In genomic region chrX:46545111-46546005, GRCh38 we compare ENCODE assay signal across 1 cellular context.
TF ChIP-seq lines count a peak whose summit lies in the region.

Gene ZNF674 (minus strand): TSS chrX:46545421. CDS start chrX:46542087, 3,334 bp downstream.

TF ChIP-seq in K562, 482 proteins besides CTCF, POLR2A, EP300 and RAD21 (continued from another document and continues in another):
- peak; percentile 88 for TF ChIP-seq ATF7 (IDR thresholded peaks at IDR 0.05)
- no peak for TF ChIP-seq NCOA6 (IDR thresholded peaks at IDR 0.05)
- TF ChIP-seq TCF7 (IDR thresholded peaks at IDR 0.05; ENCODE audit: borderline replicate concordance): no peak
- no peak for TF ChIP-seq HDAC3 (IDR thresholded peaks at IDR 0.05; ENCODE audit: borderline replicate concordance, partially characterized antibody)
- TF ChIP-seq PRMT5 (CRISPR knock-in tag; IDR thresholded peaks at IDR 0.05): no peak
- peak; percentile 21; the same call in 1 of the 2 replicates for TF ChIP-seq MYC (IDR thresholded peaks at IDR 0.05; ENCODE audit: low read depth, low read length)
- TF ChIP-seq MYC (CRISPR knock-in tag; IDR thresholded peaks at IDR 0.05; ENCODE audit: borderline replicate concordance, low read depth): peak; percentile 49; the same call in 1 of the 2 replicates
- TF ChIP-seq KAT8 (IDR thresholded peaks at IDR 0.05; ENCODE audit: low read depth): no peak
- TF ChIP-seq, protein P1, sequence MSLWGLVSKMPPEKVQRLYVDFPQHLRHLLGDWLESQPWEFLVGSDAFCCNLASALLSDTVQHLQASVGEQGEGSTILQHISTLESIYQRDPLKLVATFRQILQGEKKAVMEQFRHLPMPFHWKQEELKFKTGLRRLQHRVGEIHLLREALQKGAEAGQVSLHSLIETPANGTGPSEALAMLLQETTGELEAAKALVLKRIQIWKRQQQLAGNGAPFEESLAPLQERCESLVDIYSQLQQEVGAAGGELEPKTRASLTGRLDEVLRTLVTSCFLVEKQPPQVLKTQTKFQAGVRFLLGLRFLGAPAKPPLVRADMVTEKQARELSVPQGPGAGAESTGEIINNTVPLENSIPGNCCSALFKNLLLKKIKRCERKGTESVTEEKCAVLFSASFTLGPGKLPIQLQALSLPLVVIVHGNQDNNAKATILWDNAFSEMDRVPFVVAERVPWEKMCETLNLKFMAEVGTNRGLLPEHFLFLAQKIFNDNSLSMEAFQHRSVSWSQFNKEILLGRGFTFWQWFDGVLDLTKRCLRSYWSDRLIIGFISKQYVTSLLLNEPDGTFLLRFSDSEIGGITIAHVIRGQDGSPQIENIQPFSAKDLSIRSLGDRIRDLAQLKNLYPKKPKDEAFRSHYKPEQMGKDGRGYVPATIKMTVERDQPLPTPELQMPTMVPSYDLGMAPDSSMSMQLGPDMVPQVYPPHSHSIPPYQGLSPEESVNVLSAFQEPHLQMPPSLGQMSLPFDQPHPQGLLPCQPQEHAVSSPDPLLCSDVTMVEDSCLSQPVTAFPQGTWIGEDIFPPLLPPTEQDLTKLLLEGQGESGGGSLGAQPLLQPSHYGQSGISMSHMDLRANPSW (CRISPR knock-in tag; IDR thresholded peaks at IDR 0.05): 0 out of 2 replicates have a peak, but pooled peaks have one; percentile 1
- TF ChIP-seq MEIS2 (IDR thresholded peaks at IDR 0.05; ENCODE audit: partially characterized antibody): peak; percentile 79
- TF ChIP-seq ZNF384 (IDR thresholded peaks at IDR 0.05; ENCODE audit: low read depth, low read length): no peak
- TF ChIP-seq, protein P2, sequence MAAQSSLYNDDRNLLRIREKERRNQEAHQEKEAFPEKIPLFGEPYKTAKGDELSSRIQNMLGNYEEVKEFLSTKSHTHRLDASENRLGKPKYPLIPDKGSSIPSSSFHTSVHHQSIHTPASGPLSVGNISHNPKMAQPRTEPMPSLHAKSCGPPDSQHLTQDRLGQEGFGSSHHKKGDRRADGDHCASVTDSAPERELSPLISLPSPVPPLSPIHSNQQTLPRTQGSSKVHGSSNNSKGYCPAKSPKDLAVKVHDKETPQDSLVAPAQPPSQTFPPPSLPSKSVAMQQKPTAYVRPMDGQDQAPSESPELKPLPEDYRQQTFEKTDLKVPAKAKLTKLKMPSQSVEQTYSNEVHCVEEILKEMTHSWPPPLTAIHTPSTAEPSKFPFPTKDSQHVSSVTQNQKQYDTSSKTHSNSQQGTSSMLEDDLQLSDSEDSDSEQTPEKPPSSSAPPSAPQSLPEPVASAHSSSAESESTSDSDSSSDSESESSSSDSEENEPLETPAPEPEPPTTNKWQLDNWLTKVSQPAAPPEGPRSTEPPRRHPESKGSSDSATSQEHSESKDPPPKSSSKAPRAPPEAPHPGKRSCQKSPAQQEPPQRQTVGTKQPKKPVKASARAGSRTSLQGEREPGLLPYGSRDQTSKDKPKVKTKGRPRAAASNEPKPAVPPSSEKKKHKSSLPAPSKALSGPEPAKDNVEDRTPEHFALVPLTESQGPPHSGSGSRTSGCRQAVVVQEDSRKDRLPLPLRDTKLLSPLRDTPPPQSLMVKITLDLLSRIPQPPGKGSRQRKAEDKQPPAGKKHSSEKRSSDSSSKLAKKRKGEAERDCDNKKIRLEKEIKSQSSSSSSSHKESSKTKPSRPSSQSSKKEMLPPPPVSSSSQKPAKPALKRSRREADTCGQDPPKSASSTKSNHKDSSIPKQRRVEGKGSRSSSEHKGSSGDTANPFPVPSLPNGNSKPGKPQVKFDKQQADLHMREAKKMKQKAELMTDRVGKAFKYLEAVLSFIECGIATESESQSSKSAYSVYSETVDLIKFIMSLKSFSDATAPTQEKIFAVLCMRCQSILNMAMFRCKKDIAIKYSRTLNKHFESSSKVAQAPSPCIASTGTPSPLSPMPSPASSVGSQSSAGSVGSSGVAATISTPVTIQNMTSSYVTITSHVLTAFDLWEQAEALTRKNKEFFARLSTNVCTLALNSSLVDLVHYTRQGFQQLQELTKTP (IDR thresholded peaks at IDR 0.05; ENCODE audit: low read depth in 1 of 2, partially characterized antibody in 2 of 2): peak; percentile 45 to 52
- no peak for TF ChIP-seq TGIF2 (CRISPR knock-in tag; IDR thresholded peaks at IDR 0.05)
- no peak for TF ChIP-seq TEAD4 (IDR thresholded peaks at IDR 0.05; ENCODE audit: low read length)
- TF ChIP-seq TEAD4 (CRISPR knock-in tag; IDR thresholded peaks at IDR 0.05; ENCODE audit: borderline replicate concordance): no peak
- 0 out of 2 replicates have a peak, but pooled peaks have one; percentile 28 for TF ChIP-seq CXXC5 (CRISPR knock-in tag; IDR thresholded peaks at IDR 0.05)
- TF ChIP-seq SMAD2 (IDR thresholded peaks at IDR 0.05; ENCODE audit: low read depth, low read length): no peak
- TF ChIP-seq MTA1 (IDR thresholded peaks at IDR 0.05; ENCODE audit: borderline replicate concordance): no peak
- no peak for TF ChIP-seq NELFE (IDR thresholded peaks at IDR 0.05; ENCODE audit: insufficient read depth, insufficient read length)
- no peak for TF ChIP-seq ZNF274 (IDR thresholded peaks at IDR 0.05; ENCODE audit: borderline replicate concordance, low read depth, low read length)
- no peak for TF ChIP-seq ZFP30 (CRISPR knock-in tag; IDR thresholded peaks at IDR 0.05; ENCODE audit: borderline replicate concordance)
- TF ChIP-seq SIRT6 (IDR thresholded peaks at IDR 0.05; ENCODE audit: low read depth, low read length): no peak
- TF ChIP-seq ZNF830 (CRISPR knock-in tag; IDR thresholded peaks at IDR 0.05): no peak
- TF ChIP-seq ZBTB40 (IDR thresholded peaks at IDR 0.05): peak; percentile 83
- TF ChIP-seq ZBTB40 (CRISPR knock-in tag; IDR thresholded peaks at IDR 0.05): no peak
- TF ChIP-seq, protein P3, sequence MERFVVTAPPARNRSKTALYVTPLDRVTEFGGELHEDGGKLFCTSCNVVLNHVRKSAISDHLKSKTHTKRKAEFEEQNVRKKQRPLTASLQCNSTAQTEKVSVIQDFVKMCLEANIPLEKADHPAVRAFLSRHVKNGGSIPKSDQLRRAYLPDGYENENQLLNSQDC (CRISPR knock-in tag; IDR thresholded peaks at IDR 0.05): no peak
- TF ChIP-seq SMAD3 (CRISPR knock-in tag; conservative IDR thresholded peaks at IDR 0.05): no peak
- 0 out of 2 replicates have a peak, but pooled peaks have one; percentile 47 for TF ChIP-seq SPI1 (IDR thresholded peaks at IDR 0.05; ENCODE audit: borderline replicate concordance, low read depth, low read length)
- TF ChIP-seq TOE1 (IDR thresholded peaks at IDR 0.05; ENCODE audit: borderline replicate concordance): peak; percentile 70
- TF ChIP-seq TOE1 (CRISPR knock-in tag; IDR thresholded peaks at IDR 0.05; ENCODE audit: borderline replicate concordance, low read depth): no peak
- TF ChIP-seq IRF1 (CRISPR knock-in tag; IDR thresholded peaks at IDR 0.05; ENCODE audit: borderline replicate concordance): no peak
- TF ChIP-seq POLR2G (IDR thresholded peaks at IDR 0.05; ENCODE audit: low read depth, low read length): peak; percentile 89
- TF ChIP-seq ZFPM2 (CRISPR knock-in tag; IDR thresholded peaks at IDR 0.05): no peak
- TF ChIP-seq SMAD4 (CRISPR knock-in tag; conservative IDR thresholded peaks at IDR 0.05): no peak
- TF ChIP-seq ZC3H4 (CRISPR knock-in tag; IDR thresholded peaks at IDR 0.05; ENCODE audit: borderline replicate concordance): no peak
- TF ChIP-seq ZNF79 (CRISPR knock-in tag; IDR thresholded peaks at IDR 0.05; ENCODE audit: low read depth): no peak
- TF ChIP-seq CCNT2 (IDR thresholded peaks at IDR 0.05; ENCODE audit: borderline replicate concordance, extremely low read depth, insufficient read length, low read depth, low read length): no peak
- TF ChIP-seq DDX20 (tag; IDR thresholded peaks at IDR 0.05; ENCODE audit: low read depth): no peak
- TF ChIP-seq KLF6 (CRISPR knock-in tag; IDR thresholded peaks at IDR 0.05; ENCODE audit: borderline replicate concordance): no peak
- TF ChIP-seq CC2D1A (IDR thresholded peaks at IDR 0.05): no peak
- no peak for TF ChIP-seq HLTF (IDR thresholded peaks at IDR 0.05)
- no peak for TF ChIP-seq CBX2 (IDR thresholded peaks at IDR 0.05; ENCODE audit: insufficient read depth, low read length, poor library complexity, severe bottlenecking)
- TF ChIP-seq HDAC8 (tag; IDR thresholded peaks at IDR 0.05): no peak
- TF ChIP-seq MECOM (CRISPR knock-in tag; IDR thresholded peaks at IDR 0.05): no peak
- TF ChIP-seq, protein P4, sequence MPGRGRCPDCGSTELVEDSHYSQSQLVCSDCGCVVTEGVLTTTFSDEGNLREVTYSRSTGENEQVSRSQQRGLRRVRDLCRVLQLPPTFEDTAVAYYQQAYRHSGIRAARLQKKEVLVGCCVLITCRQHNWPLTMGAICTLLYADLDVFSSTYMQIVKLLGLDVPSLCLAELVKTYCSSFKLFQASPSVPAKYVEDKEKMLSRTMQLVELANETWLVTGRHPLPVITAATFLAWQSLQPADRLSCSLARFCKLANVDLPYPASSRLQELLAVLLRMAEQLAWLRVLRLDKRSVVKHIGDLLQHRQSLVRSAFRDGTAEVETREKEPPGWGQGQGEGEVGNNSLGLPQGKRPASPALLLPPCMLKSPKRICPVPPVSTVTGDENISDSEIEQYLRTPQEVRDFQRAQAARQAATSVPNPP (IDR thresholded peaks at IDR 0.05; ENCODE audit: borderline replicate concordance, insufficient read depth, insufficient read length): no peak
- no peak for TF ChIP-seq MLX (CRISPR knock-in tag; conservative IDR thresholded peaks at IDR 0.05)
- TF ChIP-seq MAFG (tag; conservative IDR thresholded peaks at IDR 0.05): no peak
- no peak for TF ChIP-seq ZBTB9 (CRISPR knock-in tag; IDR thresholded peaks at IDR 0.05)
